ENCODE assay signal across 8 cellular contexts in the genomic region with DNA sequence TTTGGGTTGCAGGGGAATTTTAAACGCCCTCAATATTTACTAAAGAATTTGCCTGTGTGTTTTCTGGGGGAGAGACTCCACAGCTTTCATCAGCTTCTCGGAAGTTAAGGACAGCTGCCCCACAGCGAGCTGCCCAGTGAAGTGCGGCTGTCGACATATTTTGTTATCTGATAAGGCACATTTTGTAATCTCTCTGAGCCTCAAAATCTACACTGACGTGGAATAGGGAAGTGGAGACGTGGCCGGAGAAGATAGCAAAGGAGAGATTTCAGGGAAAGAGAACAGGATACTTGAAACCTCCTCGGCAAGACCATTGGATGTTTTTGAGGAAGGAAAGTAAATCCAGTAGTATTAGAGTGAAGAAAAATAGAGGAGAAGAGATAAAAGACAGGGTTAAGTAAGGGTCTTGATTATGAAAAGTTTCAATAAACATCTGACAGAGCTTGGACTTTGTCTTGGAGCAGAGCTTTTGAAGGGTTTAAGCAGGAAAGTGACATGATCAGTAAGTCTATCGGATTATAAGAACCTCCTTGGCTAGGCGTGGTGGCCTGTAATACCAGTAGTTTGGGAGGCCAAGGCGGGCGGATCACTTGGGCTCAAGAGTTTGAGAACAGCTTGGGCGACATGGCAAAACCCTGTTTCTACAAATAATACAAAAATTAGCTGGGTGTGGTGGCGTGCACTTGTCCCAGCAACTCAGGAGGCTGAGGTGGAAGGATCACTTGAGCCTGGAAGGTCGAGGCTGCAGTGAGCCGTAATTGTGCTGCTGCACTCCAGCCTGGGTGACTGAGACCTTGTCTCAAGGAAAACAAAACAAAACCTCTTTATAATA. TPM values are rescaled to one million over a fixed set of nuclear protein-coding genes. Genes with fewer than 3 reads are reported as not detected.
DNase-seq lines count a peak whose midpoint lies in the region; ATAC-seq, FAIRE-seq and TF ChIP-seq lines count a peak whose summit lies in the region.

No MANE protein-coding gene starts in this region.

- peak overlapping the region; percentile 92 to 98 (median 96) for H3K27ac Mint-ChIP-seq in nephron

- TF ChIP-seq CTCF in A549 (IDR thresholded peaks at IDR 0.05) (no peak), SK-N-SH (IDR thresholded peaks at IDR 0.05) (no peak), nephron (IDR thresholded peaks at IDR 0.05; ENCODE audit: unreplicated experiment in 3 of 3) (no peak)

- TF ChIP-seq RAD21 in A549 (conservative IDR thresholded peaks at IDR 0.05 in 1 of 2, IDR thresholded peaks at IDR 0.05 in 1 of 2) (no peak), SK-N-SH (IDR thresholded peaks at IDR 0.05; ENCODE audit: low read length) (no peak)

- CTCF ChIA-PET in A549 (lab: Yijun Ruan, JAX) (interaction anchor here (0.6 to 7.5 kb wide), 25 partner anchors 10 to 561 kb away, joined by 3 to 49 read pairs (median 7); a partner anchor contains a TSS), SK-N-SH (lab: Yijun Ruan, JAX) (interaction anchor here (0.8 to 4.5 kb wide), 23 partner anchors 10 to 560 kb away, joined by 3 to 49 read pairs (median 6); a partner anchor contains a TSS)

- peak in 1 of 2 experiments; percentile 63 for DNase-seq in A549 (ENCODE audit: low read depth in 1 of 2, low spot score in 1 of 2)
- DNase-seq in SK-N-SH: peak; percentile 53
- DNase-seq in erythroblast (lab: John Stamatoyannopoulos, UW): peak; percentile 89 to 90
- no peak for DNase-seq in NCI-H2196 treated with DMSO at 0.1 percent for 48 hours (lab: John Stamatoyannopoulos, UW; ENCODE audit: unreplicated experiment)
- DNase-seq in NCI-H2029 (lab: John Stamatoyannopoulos, UW): no peak

- POLR2A ChIA-PET in A549 (lab: Yijun Ruan, JAX): interaction anchor here (0.8 to 2.5 kb wide), 13 partner anchors 9 to 938 kb away, joined by 3 to 15 read pairs (median 6); a partner anchor contains a TSS
- POLR2A ChIA-PET in SK-N-SH (lab: Yijun Ruan, JAX): interaction anchor here (1.0 to 1.7 kb wide), 4 partner anchors 111 to 569 kb away, joined by 3 to 6 read pairs (median 4); a partner anchor contains a TSS

- H3K36me3 ChIP-seq in SK-N-SH (replicated peaks in 1 of 2; ENCODE audit: control insufficient read depth in 1 of 2, insufficient read depth in 2 of 2, low read length in 1 of 2): no peaks in the 10 kb centered on the region

- H3K79me2 ChIP-seq in SK-N-SH (ENCODE audit: insufficient read depth): peaks cover 38% of the 10 kb centered on the region

- peaks cover 8% of the 10 kb centered on the region for H3F3A ChIP-seq in SK-N-SH (replicated peaks; ENCODE audit: insufficient read depth)

- no peaks in the 10 kb centered on the region for H3K9me3 ChIP-seq in A549
- no peaks in the 10 kb centered on the region for H3K9me3 ChIP-seq in SK-N-SH

- H3K36me3 Mint-ChIP-seq in nephron (ENCODE audit: low read depth): no peaks in the 10 kb centered on the region

- H3K9me3 Mint-ChIP-seq in nephron: no peaks in the 10 kb centered on the region

- no peak for FAIRE-seq in A549 (lab: Jason Lieb, UNC)

- ATAC-seq in A549: peak; percentile 48 to 50; a peak in 3 of 6 replicates
- ATAC-seq in GM18868 (IDR thresholded peaks at IDR 0.05; ENCODE audit: unreplicated experiment): peak; percentile 13
- ATAC-seq in HG03280 (IDR thresholded peaks at IDR 0.05; ENCODE audit: unreplicated experiment): peak; percentile 9

- H3K27ac ChIP-seq in A549 (peak overlapping the region; percentile 90 to 92), SK-N-SH (ENCODE audit: low read depth in 2 of 2, low read length in 1 of 2) (peak overlapping the region; percentile 91 to 98)

- H3K4me3 ChIP-seq in A549 (peak overlapping the region; percentile 66), SK-N-SH (ENCODE audit: low read depth in 2 of 2, low read length in 1 of 2) (peak overlapping the region; percentile 82 to 87)

- WGBS in A549 (ENCODE audit: missing lambda C conversion rate): 38% methylated on average over 17 of the region's 17 CpGs
- 41% methylated on average over 17 of the region's 17 CpGs for WGBS in SK-N-SH (ENCODE audit: low lambda C conversion rate)

- peak overlapping the region; percentile 78 for H2AFZ ChIP-seq in SK-N-SH (ENCODE audit: low read depth)

- H3K4me3 Mint-ChIP-seq in nephron: peak overlapping the region; percentile 85 to 93 (median 93)

- no peak for TF ChIP-seq POLR2A in A549 (IDR thresholded peaks at IDR 0.05; ENCODE audit: low read length)
- TF ChIP-seq POLR2A in erythroblast (IDR thresholded peaks at IDR 0.05; ENCODE audit: low read length): no peak

- no peaks in the 10 kb centered on the region for H3K27me3 Mint-ChIP-seq in nephron (ENCODE audit: low read depth)

- H4K20me1 ChIP-seq in SK-N-SH (ENCODE audit: insufficient read depth): no peaks in the 10 kb centered on the region

- no peaks in the 10 kb centered on the region for H3K27me3 ChIP-seq in SK-N-SH (ENCODE audit: insufficient read depth)

- H3K4me2 ChIP-seq in A549: peak overlapping the region; percentile 91
- peak overlapping the region; percentile 85 for H3K4me2 ChIP-seq in SK-N-SH

- no peak for TF ChIP-seq EP300 in A549 (IDR thresholded peaks at IDR 0.05)
- TF ChIP-seq EP300 in SK-N-SH (IDR thresholded peaks at IDR 0.05; ENCODE audit: borderline replicate concordance in 1 of 2, low read depth in 1 of 2, low read length in 1 of 2): no peak

- H3K9me2 ChIP-seq in SK-N-SH: no peaks in the 10 kb centered on the region

- peaks cover 15% of the 10 kb centered on the region; the same call in 2 of the 3 replicates for H3K4me1 ChIP-seq in A549
- H3K4me1 ChIP-seq in SK-N-SH (ENCODE audit: control insufficient read depth in 1 of 2, insufficient read depth in 2 of 2, low read depth in 1 of 2, low read length in 1 of 2): peaks cover 0 to 7% of the 10 kb centered on the region in 2 experiments; a peak in 2 of 4 replicates

- peak overlapping the region; percentile 78 for H3K9ac ChIP-seq in SK-N-SH

- H3K4me1 Mint-ChIP-seq in nephron: peaks cover 14% of the 10 kb centered on the region

TF ChIP-seq in A549, 52 proteins besides CTCF, POLR2A, EP300 and RAD21:
- no peak for TF ChIP-seq FOSB (CRISPR knock-in tag; IDR thresholded peaks at IDR 0.05)
- TF ChIP-seq CEBPB (IDR thresholded peaks at IDR 0.05): 0 out of 4 replicates have a peak, but pooled peaks of 1 of the 2 experiments have one; percentile 11

TF ChIP-seq in SK-N-SH, 30 proteins besides CTCF, POLR2A, EP300 and RAD21:
- TF ChIP-seq, protein P1, sequence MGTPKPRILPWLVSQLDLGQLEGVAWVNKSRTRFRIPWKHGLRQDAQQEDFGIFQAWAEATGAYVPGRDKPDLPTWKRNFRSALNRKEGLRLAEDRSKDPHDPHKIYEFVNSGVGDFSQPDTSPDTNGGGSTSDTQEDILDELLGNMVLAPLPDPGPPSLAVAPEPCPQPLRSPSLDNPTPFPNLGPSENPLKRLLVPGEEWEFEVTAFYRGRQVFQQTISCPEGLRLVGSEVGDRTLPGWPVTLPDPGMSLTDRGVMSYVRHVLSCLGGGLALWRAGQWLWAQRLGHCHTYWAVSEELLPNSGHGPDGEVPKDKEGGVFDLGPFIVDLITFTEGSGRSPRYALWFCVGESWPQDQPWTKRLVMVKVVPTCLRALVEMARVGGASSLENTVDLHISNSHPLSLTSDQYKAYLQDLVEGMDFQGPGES (IDR thresholded peaks at IDR 0.05; ENCODE audit: low read depth, low read length): no peak
- TF ChIP-seq ELF1 (IDR thresholded peaks at IDR 0.05) (0 out of 2 replicates have a peak, but pooled peaks have one; percentile 44), GATA2 (CRISPR knock-in tag; IDR thresholded peaks at IDR 0.05) (peak; percentile 76)
TF ChIP-seq in SK-N-SH: peak in this region for 2.

RNA-seq across cellular contexts. Expression of a gene that starts 1.1 kb away (rescaled TPM):
- 9.5 and 10.7 TPM in 2 replicates for polyA plus RNA-seq in A549 (2011; rRNA removed)
- polyA plus RNA-seq in A549 (2012; cell fraction: cytosol; rRNA removed): 2.9 and 3.1 TPM in 2 replicates
- polyA plus RNA-seq in A549 (2012; cell fraction: nucleus; rRNA removed): 3.1 and 4.0 TPM in 2 replicates
- polyA plus RNA-seq in A549 (2017; fragmentation: RNase III; extraction: RNeasy Plus Mini Kit Qiagen cat#74134 plus additional on column Dnase treatment): 5.4 to 6.1 TPM (median 5.7 TPM) in 3 replicates
- polyA minus RNA-seq in A549 (2011; rRNA and poly(A)+ RNA removed): 12.3 and 12.5 TPM in 2 replicates
- polyA plus RNA-seq in SK-N-SH (2012; rRNA removed): 3.3 and 3.9 TPM in 2 replicates
- 3.9 TPM in 2 replicates for polyA plus RNA-seq in SK-N-SH (2012; cell fraction: cytosol; rRNA removed)
- 2.8 and 3.9 TPM in 2 replicates for polyA plus RNA-seq in SK-N-SH (2012; cell fraction: nucleus; rRNA removed)

RNA-seq across cellular contexts. Expression of a gene that starts 56.1 kb away (rescaled TPM):
- 16.6 and 19.7 TPM in 2 replicates for polyA plus RNA-seq in A549 (2011; rRNA removed)
- polyA plus RNA-seq in A549 (2012; cell fraction: cytosol; rRNA removed): 1.1 and 1.5 TPM in 2 replicates
- polyA plus RNA-seq in A549 (2012; cell fraction: nucleus; rRNA removed): 1.7 and 2.4 TPM in 2 replicates
- polyA plus RNA-seq in A549 (2017; fragmentation: RNase III; extraction: RNeasy Plus Mini Kit Qiagen cat#74134 plus additional on column Dnase treatment): 1.8 to 4.9 TPM (median 4.1 TPM) in 3 replicates
- 36.1 and 48.5 TPM in 2 replicates for polyA minus RNA-seq in A549 (2011; rRNA and poly(A)+ RNA removed)
- 4.0 and 5.5 TPM in 2 replicates for polyA plus RNA-seq in SK-N-SH (2012; rRNA removed)
- 3.2 and 3.8 TPM in 2 replicates for polyA plus RNA-seq in SK-N-SH (2012; cell fraction: cytosol; rRNA removed)
- 6.3 and 11.7 TPM in 2 replicates for polyA plus RNA-seq in SK-N-SH (2012; cell fraction: nucleus; rRNA removed)

Comparison
In these comparisons a context has a peak if more than half of its experiments do, and no peak if none do; other contexts are left out.
1. DNase-seq: peak in SK-N-SH (single experiment) and erythroblast (2 of 2); none in NCI-H2196 treated with DMSO at 0.1 percent for 48 hours (single experiment) and NCI-H2029 (single experiment).
2. Peak in every context shown above with its lines, with median percentiles within 50 percentile points of each other: ATAC-seq.